ENCODE assay signal across 8 cellular contexts in the genomic region with DNA sequence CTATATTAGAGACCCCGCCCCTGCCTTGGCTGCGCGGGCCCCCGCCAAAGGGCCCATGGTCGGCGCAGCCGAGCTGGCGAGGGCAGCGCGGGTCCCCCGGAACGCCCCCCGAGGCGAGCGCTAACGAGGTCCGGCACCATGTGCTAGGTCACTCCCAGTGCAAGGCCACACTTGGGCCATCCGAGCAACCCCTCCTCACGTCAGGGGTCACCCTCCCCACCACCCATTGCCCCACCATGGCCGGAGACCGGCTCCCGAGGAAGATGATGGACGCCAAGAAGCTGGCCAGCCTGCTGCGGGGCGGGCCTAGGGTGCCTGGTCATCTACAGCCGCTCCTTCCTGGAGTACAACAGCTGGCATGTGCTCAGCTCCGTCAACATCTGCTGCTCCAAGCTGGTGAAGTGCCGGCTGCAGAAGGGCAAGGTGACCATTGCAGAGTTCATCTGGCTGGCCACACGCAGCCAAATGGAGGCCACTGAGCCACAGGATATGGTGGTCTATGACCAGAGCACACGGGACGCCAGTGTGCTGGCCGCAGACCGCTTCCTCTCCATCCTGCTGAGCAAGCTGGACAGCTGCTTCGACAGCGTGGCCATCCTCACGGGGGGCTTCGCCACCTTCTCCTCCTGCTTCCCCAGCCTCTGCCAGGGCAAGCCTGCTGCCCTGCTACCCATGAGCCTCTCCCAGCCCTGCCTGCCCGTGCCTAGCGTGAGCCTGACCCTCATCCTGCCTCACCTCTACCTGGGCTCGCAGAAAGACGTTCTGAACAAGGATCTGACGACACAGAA. TPM values are rescaled to one million over a fixed set of nuclear protein-coding genes. Genes with fewer than 3 reads are reported as not detected.
DNase-seq lines count a peak whose midpoint lies in the region; ATAC-seq and TF ChIP-seq lines count a peak whose summit lies in the region.
"Had no signal": no experiment of that assay in that cellular context is flagged by ENCODE, and none has a peak within 500 bp of the region (broad histone marks: within the 10 kb centered on the region; RNA-seq: fewer than 3 reads in every experiment).

No MANE protein-coding gene starts in this region.

- CTCF ChIA-PET in activated CD4-positive, alpha-beta T cell treated with anti-CD3 and anti-CD28 coated beads for 36 hours (lab: Charles Lee): interaction anchor here (1.1 to 2.0 kb wide), 4 partner anchors 11 to 54 kb away, joined by 3 to 9 read pairs (median 4); no protein-coding TSS in a partner anchor

- peaks cover 14% of the 10 kb centered on the region for H3K4me1 ChIP-seq in smooth muscle cell (ENCODE audit: low read depth)

- H3K79me2 ChIP-seq in smooth muscle cell (ENCODE audit: low read depth): peaks cover 48% of the 10 kb centered on the region

- peaks cover 9% of the 10 kb centered on the region for H3K4me1 Mint-ChIP-seq in activated CD4-positive, alpha-beta T cell treated with anti-CD3 and anti-CD28 coated beads for 36 hours
- peaks cover 13% of the 10 kb centered on the region for H3K4me1 Mint-ChIP-seq in endothelial cell (ENCODE audit: unreplicated experiment)

- POLR2A ChIA-PET in activated CD4-positive, alpha-beta T cell treated with anti-CD3 and anti-CD28 coated beads for 36 hours (lab: Charles Lee): interaction anchor here (0.6 to 2.6 kb wide), 4 partner anchors 11 to 60 kb away, joined by 3 to 28 read pairs (median 8); a partner anchor contains a TSS

- no peak for DNase-seq in activated CD4-positive, alpha-beta T cell treated with anti-CD3 and anti-CD28 coated beads for 36 hours
- DNase-seq in activated CD4-positive, alpha-beta T cell treated with anti-CD3 and anti-CD28 coated beads for 1 hour: no peak
- DNase-seq in endothelial cell (ENCODE audit: low spot score) (no peak), smooth muscle cell (lab: John Stamatoyannopoulos, UW; ENCODE audit: unreplicated experiment) (no peak), NCI-H1417 (lab: John Stamatoyannopoulos, UW) (no peak), NCI-H748 (lab: John Stamatoyannopoulos, UW; ENCODE audit: unreplicated experiment) (no peak)
- DNase-seq: NCI-H187; stimulated activated CD8-positive, alpha-beta memory T cell treated with anti-CD3 and anti-CD28 coated beads, Interleukin-4, amount 100 ng/mL, for 48 hours had no signal

- no peaks in the 10 kb centered on the region for H3K9me3 Mint-ChIP-seq in activated CD4-positive, alpha-beta T cell treated with anti-CD3 and anti-CD28 coated beads for 36 hours (ENCODE audit: low read depth)
- no peaks in the 10 kb centered on the region for H3K9me3 Mint-ChIP-seq in endothelial cell (ENCODE audit: unreplicated experiment)

- WGBS in smooth muscle cell (ENCODE audit: low lambda C conversion rate): 97% methylated on average over 42 of the region's 42 CpGs

- ATAC-seq in activated CD4-positive, alpha-beta T cell treated with anti-CD3 and anti-CD28 coated beads for 36 hours: no peak

- H2AFZ ChIP-seq in smooth muscle cell (ENCODE audit: low read depth): no peak overlapping the region

- peak overlapping the region; percentile 100 for H3K4me2 ChIP-seq in smooth muscle cell

- H4K20me1 ChIP-seq in smooth muscle cell (ENCODE audit: low read depth): no peaks in the 10 kb centered on the region

- peak overlapping the region; percentile 32 for H3K4me3 Mint-ChIP-seq in activated CD4-positive, alpha-beta T cell treated with anti-CD3 and anti-CD28 coated beads for 36 hours
- H3K4me3 Mint-ChIP-seq in endothelial cell (ENCODE audit: unreplicated experiment): peak overlapping the region; percentile 84

- no peak overlapping the region for H3K27ac ChIP-seq in smooth muscle cell (ENCODE audit: low read depth)

- H3K9ac ChIP-seq in smooth muscle cell (ENCODE audit: low read depth): no peak overlapping the region

- H3K27ac Mint-ChIP-seq in activated CD4-positive, alpha-beta T cell treated with anti-CD3 and anti-CD28 coated beads for 36 hours: no peak overlapping the region
- peak overlapping the region; percentile 64 for H3K27ac Mint-ChIP-seq in endothelial cell (ENCODE audit: unreplicated experiment)

- H3K27me3 Mint-ChIP-seq in activated CD4-positive, alpha-beta T cell treated with anti-CD3 and anti-CD28 coated beads for 36 hours: no peaks in the 10 kb centered on the region
- H3K27me3 Mint-ChIP-seq in endothelial cell (ENCODE audit: unreplicated experiment): peaks cover 15% of the 10 kb centered on the region

- intact Hi-C loops in activated CD4-positive, alpha-beta T cell treated with anti-CD3 and anti-CD28 coated beads for 36 hours (cut with DNase I, micrococcal nuclease): loop anchor here in 1 of 2 experiments (5.0 kb wide), 1 partner anchor 484 kb away; a partner anchor contains a TSS

- H3F3A ChIP-seq in smooth muscle cell (ENCODE audit: low read depth): no peaks in the 10 kb centered on the region

- no peak for TF ChIP-seq CTCF in endothelial cell (IDR thresholded peaks at IDR 0.05; ENCODE audit: unreplicated experiment)
- TF ChIP-seq CTCF in smooth muscle cell (IDR thresholded peaks at IDR 0.05; ENCODE audit: borderline replicate concordance, insufficient read depth, poor library complexity, severe bottlenecking): no peak

- no peaks in the 10 kb centered on the region for H3K9me3 ChIP-seq in smooth muscle cell (replicated peaks; ENCODE audit: low read depth)

- peaks cover 13% of the 10 kb centered on the region for H3K36me3 Mint-ChIP-seq in activated CD4-positive, alpha-beta T cell treated with anti-CD3 and anti-CD28 coated beads for 36 hours (ENCODE audit: low read depth)
- H3K36me3 Mint-ChIP-seq in endothelial cell (ENCODE audit: low read depth, unreplicated experiment): peaks cover 4% of the 10 kb centered on the region

- no peaks in the 10 kb centered on the region for H3K36me3 ChIP-seq in smooth muscle cell (ENCODE audit: low read depth)

- no peaks in the 10 kb centered on the region for H3K27me3 ChIP-seq in smooth muscle cell (ENCODE audit: low read depth)

- H3K4me3 ChIP-seq in smooth muscle cell: peak overlapping the region; percentile 92

RNA-seq across cellular contexts. Expression of a gene that starts 12.4 kb away (rescaled TPM):
- total RNA-seq in activated CD4-positive, alpha-beta T cell treated with anti-CD3 and anti-CD28 coated beads for 36 hours: 10 to 100 TPM; 84.6 to 88.2 TPM
- 102 TPM for total RNA-seq in endothelial cell (ENCODE audit: unreplicated experiment)
- 50.3 and 54.7 TPM in 2 replicates for total RNA-seq in smooth muscle cell
- 36.4 and 41.5 TPM in 2 replicates for polyA plus RNA-seq in smooth muscle cell

RNA-seq across cellular contexts. Expression of a gene that starts 33.9 kb away (rescaled TPM):
- 10 to 100 TPM in 1 of 2 experiments, 1 to 10 TPM in 1; 7.1 to 10.3 TPM for total RNA-seq in activated CD4-positive, alpha-beta T cell treated with anti-CD3 and anti-CD28 coated beads for 36 hours
- total RNA-seq in endothelial cell (ENCODE audit: unreplicated experiment) (8.0 TPM), smooth muscle cell (4.1 and 7.8 TPM in 2 replicates)
- 1.4 and 3.2 TPM in 2 replicates for polyA plus RNA-seq in smooth muscle cell

RNA-seq across cellular contexts. Expression of a gene that starts 50.1 kb away (rescaled TPM):
- 10 to 100 TPM; 12.7 to 37.1 TPM for total RNA-seq in activated CD4-positive, alpha-beta T cell treated with anti-CD3 and anti-CD28 coated beads for 36 hours
- total RNA-seq in endothelial cell (ENCODE audit: unreplicated experiment) (22.5 TPM), smooth muscle cell (51.7 and 65.9 TPM in 2 replicates)
- polyA plus RNA-seq in smooth muscle cell: 67.8 and 68.3 TPM in 2 replicates

RNA-seq across cellular contexts. Expression of a gene that starts 53.6 kb away (rescaled TPM):
- 10 to 100 TPM; 40.1 to 67.3 TPM for total RNA-seq in activated CD4-positive, alpha-beta T cell treated with anti-CD3 and anti-CD28 coated beads for 36 hours
- total RNA-seq in endothelial cell (ENCODE audit: unreplicated experiment): 176 TPM
- total RNA-seq in smooth muscle cell: 44.8 and 83.9 TPM in 2 replicates
- 48.3 and 66.9 TPM in 2 replicates for polyA plus RNA-seq in smooth muscle cell
